ENCODE assay signal across 25 cellular contexts in genomic region chr1:198773030-198773429, GRCh38.
"Had no signal": no experiment of that assay in that cellular context is flagged by ENCODE, and none has a peak within 500 bp of the region (broad histone marks: within the 10 kb centered on the region; RNA-seq: fewer than 3 reads in every experiment).

No MANE protein-coding gene starts in this region.

- H3K27me3 Mint-ChIP-seq: activated naive CD8-positive, alpha-beta T cell treated with anti-CD3 and anti-CD28 coated beads for 36 hours had no signal

- DNase-seq: activated CD4-positive, alpha-beta T cell treated with anti-CD3 and anti-CD28 coated beads for 4 hours; activated CD4-positive, alpha-beta T cell treated with anti-CD3 and anti-CD28 coated beads, Interleukin-2, amount 50 U/mL, for 4 hours; activated effector memory CD4-positive, alpha-beta T cell treated with Interleukin-2 at 50 U/mL for 16 hours; activated naive CD4-positive, alpha-beta T cell treated with anti-CD3 and anti-CD28 coated beads for 36 hours; activated naive CD8-positive, alpha-beta T cell treated with anti-CD3 and anti-CD28 coated beads for 36 hours; adrenal gland; body of pancreas; cerebellar nuclear complex; colonic mucosa; effector CD8-positive, alpha-beta T cell; erythroblast; hypothalamus; immature natural killer cell; kidney; left colon; mammary epithelial cell; nucleus accumbens; psoas muscle; sigmoid colon; small intestine; stimulated activated CD4-positive, alpha-beta T cell treated with anti-CD3 and anti-CD28 coated beads, Interleukin-2, amount 100 ng/mL, for 24 hours; stimulated activated naive B cell treated with anti-CD40 and anti-IgM and Interleukin-4, amounts not matched to agents 10 μg/mL and 1 μg/mL and 100 μg/mL, for 72 hours; T-helper 9 cell had no signal

- H3K9me3 Mint-ChIP-seq: activated naive CD4-positive, alpha-beta T cell treated with anti-CD3 and anti-CD28 coated beads for 36 hours; activated naive CD8-positive, alpha-beta T cell treated with anti-CD3 and anti-CD28 coated beads for 36 hours; immature natural killer cell; stimulated activated naive B cell treated with anti-CD40 and anti-IgM and Interleukin-4, amounts not matched to agents 10 μg/mL and 1 μg/mL and 100 μg/mL, for 72 hours had no signal

- H3K27ac Mint-ChIP-seq: activated naive CD4-positive, alpha-beta T cell treated with anti-CD3 and anti-CD28 coated beads for 36 hours; activated naive CD8-positive, alpha-beta T cell treated with anti-CD3 and anti-CD28 coated beads for 36 hours; immature natural killer cell; stimulated activated naive B cell treated with anti-CD40 and anti-IgM and Interleukin-4, amounts not matched to agents 10 μg/mL and 1 μg/mL and 100 μg/mL, for 72 hours had no signal

- H3K4me3 Mint-ChIP-seq: activated naive CD4-positive, alpha-beta T cell treated with anti-CD3 and anti-CD28 coated beads for 36 hours; activated naive CD8-positive, alpha-beta T cell treated with anti-CD3 and anti-CD28 coated beads for 36 hours; immature natural killer cell; stimulated activated naive B cell treated with anti-CD40 and anti-IgM and Interleukin-4, amounts not matched to agents 10 μg/mL and 1 μg/mL and 100 μg/mL, for 72 hours had no signal

- H3K9me3 ChIP-seq: adrenal gland, body of pancreas, colonic mucosa, gastroesophageal sphincter, psoas muscle, sigmoid colon, tibial nerve had no signal

- ATAC-seq: body of pancreas; gastroesophageal sphincter; left colon; psoas muscle; stimulated activated naive B cell treated with anti-CD40 and anti-IgM and Interleukin-4, amounts not matched to agents 10 μg/mL and 1 μg/mL and 100 μg/mL, for 72 hours had no signal

- H3K36me3 Mint-ChIP-seq: activated naive CD8-positive, alpha-beta T cell treated with anti-CD3 and anti-CD28 coated beads for 36 hours; immature natural killer cell; stimulated activated naive B cell treated with anti-CD40 and anti-IgM and Interleukin-4, amounts not matched to agents 10 μg/mL and 1 μg/mL and 100 μg/mL, for 72 hours had no signal
